ENCODE assay signal across 10 cellular contexts in the genomic region with DNA sequence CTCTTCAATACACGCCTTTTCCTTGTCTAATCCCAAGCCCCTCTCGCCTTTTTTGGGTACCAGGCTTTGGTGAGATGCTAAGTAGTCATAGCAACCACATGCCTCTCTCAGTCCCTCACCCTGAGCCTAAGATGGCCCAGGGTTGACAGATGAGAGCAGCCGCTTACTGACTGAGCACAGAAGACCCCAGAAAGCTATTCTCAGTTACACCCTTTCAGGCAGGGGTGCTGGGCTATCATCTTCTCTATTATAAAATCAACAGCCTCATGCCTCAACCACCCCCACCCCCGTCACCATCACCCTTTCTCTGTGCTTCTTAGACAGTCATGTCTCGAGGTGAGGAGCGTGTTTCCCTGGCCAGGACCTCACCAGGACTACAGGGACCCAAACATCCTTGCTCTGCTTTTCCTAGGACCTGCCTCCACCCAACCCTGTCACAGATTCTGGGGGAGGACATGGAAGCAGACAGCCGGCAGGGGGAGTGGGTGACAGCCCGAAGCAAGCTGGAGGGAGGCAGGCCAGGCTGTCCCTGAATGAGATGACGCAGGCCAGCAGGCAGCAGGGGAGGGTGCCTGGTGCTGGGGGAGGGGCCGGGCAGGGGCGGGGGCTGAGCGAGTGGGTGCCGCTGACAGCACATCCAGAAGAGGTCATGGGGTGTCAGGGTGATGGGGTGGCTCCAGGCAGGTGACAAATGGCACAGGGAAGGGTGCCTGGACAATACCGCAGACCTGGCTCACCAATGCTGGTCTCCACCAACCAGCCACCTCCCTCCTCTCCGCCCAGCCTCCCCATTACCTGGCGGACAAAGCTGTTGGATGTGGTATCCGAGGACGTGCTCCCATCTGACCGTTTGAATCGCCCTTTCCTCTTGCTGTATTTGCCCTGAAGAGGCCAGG. TPM values are rescaled to one million over a fixed set of nuclear protein-coding genes. Genes with fewer than 3 reads are reported as not detected.
DNase-seq lines count a peak whose midpoint lies in the region; ATAC-seq, FAIRE-seq and TF ChIP-seq lines count a peak whose summit lies in the region.
"Had no signal": no experiment of that assay in that cellular context is flagged by ENCODE, and none has a peak within 500 bp of the region (broad histone marks: within the 10 kb centered on the region; RNA-seq: fewer than 3 reads in every experiment).

No MANE protein-coding gene starts in this region.

- no peaks in the 10 kb centered on the region for H4K20me1 ChIP-seq in K562 (replicated peaks; ENCODE audit: control insufficient read depth, insufficient read depth, low read length)

- no peaks in the 10 kb centered on the region for H3K27me3 Mint-ChIP-seq in activated CD8-positive, alpha-beta memory T cell treated with anti-CD3 and anti-CD28 coated beads, Interleukin-2, amount 10 ng/mL, durations not matched to agents 7 days and 5 days

- H3K4me3 Mint-ChIP-seq in activated CD8-positive, alpha-beta memory T cell treated with anti-CD3 and anti-CD28 coated beads, Interleukin-2, amount 10 ng/mL, durations not matched to agents 7 days and 5 days, result no peak overlapping the region

- H3K27me3 ChIP-seq in K562 (ENCODE audit: control insufficient read depth in 2 of 2, insufficient read depth in 2 of 2, low read length in 2 of 2) (no peaks in the 10 kb centered on the region), upper lobe of right lung (no peaks in the 10 kb centered on the region)

- no peak for ATAC-seq in activated CD8-positive, alpha-beta memory T cell treated with anti-CD3 and anti-CD28 coated beads, Interleukin-2, amount 10 ng/mL, durations not matched to agents 7 days and 5 days
- peak; percentile 90 for ATAC-seq in K562
- ATAC-seq in upper lobe of right lung, result peak; percentile 34
- no peak for ATAC-seq in GM21423 (IDR thresholded peaks at IDR 0.05; ENCODE audit: unreplicated experiment)
- no peak for ATAC-seq in HG02840 (IDR thresholded peaks at IDR 0.05; ENCODE audit: low FRiP score, unreplicated experiment)

- H3K4me3 ChIP-seq in K562, result no peak overlapping the region
- H3K4me3 ChIP-seq in upper lobe of right lung, result peak overlapping the region; percentile 85

- H3K4me1 ChIP-seq in K562 (replicated peaks in 1 of 2; ENCODE audit: control insufficient read depth in 2 of 2, insufficient read depth in 2 of 2, low read length in 2 of 2) (peaks cover 33 to 48% of the 10 kb centered on the region in 2 experiments; a peak in 4 of 5 replicates), upper lobe of right lung (peaks cover 33% of the 10 kb centered on the region)

- no peak for DNase-seq in activated CD8-positive, alpha-beta memory T cell treated with anti-CD3 and anti-CD28 coated beads, Interleukin-2, amount 10 ng/mL, durations not matched to agents 7 days and 5 days
- DNase-seq in activated CD8-positive, alpha-beta memory T cell treated with anti-CD3 and anti-CD28 coated beads, Interleukin-2, amount 50 U/mL, for 48 hours, result no peak
- DNase-seq in K562 (ENCODE audit: extremely low read depth in 1 of 4, low spot score in 3 of 4), result peak; percentile 90 to 93 (median 90)
- DNase-seq in iris pigment epithelial cell (ENCODE audit: low read depth), result peak; percentile 48
- peak; percentile 79 for DNase-seq in upper lobe of right lung
- no peak for DNase-seq in RPMI8226
- DNase-seq: DMS153 had no signal

- H3K27ac ChIP-seq in K562 (ENCODE audit: extremely low read depth, low read depth, low read length), result no peak overlapping the region
- no peak overlapping the region for H3K27ac ChIP-seq in upper lobe of right lung

- no peaks in the 10 kb centered on the region for H3K9me3 Mint-ChIP-seq in activated CD8-positive, alpha-beta memory T cell treated with anti-CD3 and anti-CD28 coated beads, Interleukin-2, amount 10 ng/mL, durations not matched to agents 7 days and 5 days (ENCODE audit: low read depth)

- WGBS in K562 (ENCODE audit: insufficient coverage, low coverage, missing lambda C conversion rate), result 35% methylated on average over 17 of the region's 20 CpGs

- intact Hi-C loops in K562 (cut with micrococcal nuclease), result no loop called here
- intact Hi-C loops in upper lobe of right lung (cut with DNase I), result no loop called here

- CTCF ChIA-PET in activated CD8-positive, alpha-beta memory T cell treated with anti-CD3 and anti-CD28 coated beads, Interleukin-2, amount 10 ng/mL, durations not matched to agents 7 days and 5 days (lab: Charles Lee), result interaction anchor here (0.7 to 30.8 kb wide), 5 partner anchors 20 to 426 kb away, joined by 3 to 670 read pairs (median 33); partner anchors contain the start of gene ARL5C
- CTCF ChIA-PET in K562 (lab: Yijun Ruan, JAX; ENCODE audit: low intra/inter-chr PET ratio), result interaction anchor here (0.7 kb wide), 1 partner anchor 37 kb away, joined by 3 read pairs; no protein-coding TSS in a partner anchor

- POLR2A ChIA-PET in K562 (lab: Yijun Ruan, JAX), result interaction anchor here (0.6 to 1.3 kb wide), 4 partner anchors 10 to 285 kb away, joined by 3 to 4 read pairs (median 3); no protein-coding TSS in a partner anchor

- H3K27ac Mint-ChIP-seq in activated CD8-positive, alpha-beta memory T cell treated with anti-CD3 and anti-CD28 coated beads, Interleukin-2, amount 10 ng/mL, durations not matched to agents 7 days and 5 days, result peak overlapping the region; percentile 10

- H3K9me1 ChIP-seq in K562 (ENCODE audit: control insufficient read depth, insufficient read depth, low read length), result no peaks in the 10 kb centered on the region

- in situ Hi-C loops in K562 (cut with MboI), result no loop called here

- H3K79me2 ChIP-seq in K562 (ENCODE audit: control insufficient read depth, insufficient read depth, low read length), result peaks cover 18% of the 10 kb centered on the region; the same call in 2 of the 3 replicates

- H3K36me3 ChIP-seq in K562 (ENCODE audit: control insufficient read depth, insufficient read depth, low read length) (peaks cover 29% of the 10 kb centered on the region; the same call in 2 of the 3 replicates), upper lobe of right lung (peaks cover 38% of the 10 kb centered on the region)

- H3K4me1 Mint-ChIP-seq in activated CD8-positive, alpha-beta memory T cell treated with anti-CD3 and anti-CD28 coated beads, Interleukin-2, amount 10 ng/mL, durations not matched to agents 7 days and 5 days, result peaks cover 36% of the 10 kb centered on the region

- peak overlapping the region; percentile 68 for H3K4me2 ChIP-seq in K562 (ENCODE audit: insufficient read depth, low read length)

- H3K36me3 Mint-ChIP-seq in activated CD8-positive, alpha-beta memory T cell treated with anti-CD3 and anti-CD28 coated beads, Interleukin-2, amount 10 ng/mL, durations not matched to agents 7 days and 5 days, result peaks cover 9% of the 10 kb centered on the region

- H2AFZ ChIP-seq in K562 (ENCODE audit: low read depth, low read length), result no peak overlapping the region

- peak in 1 of 2 experiments; percentile 48; a peak in 3 of 4 replicates for TF ChIP-seq RAD21 in K562 (CRISPR knock-in tag; conservative IDR thresholded peaks at IDR 0.05 in 1 of 2, IDR thresholded peaks at IDR 0.05 in 1 of 2)

- H3K9me3 ChIP-seq in K562 (replicated peaks; ENCODE audit: control insufficient read depth, insufficient read depth, low read depth, low read length), result no peaks in the 10 kb centered on the region
- H3K9me3 ChIP-seq in upper lobe of right lung, result no peaks in the 10 kb centered on the region

- peak overlapping the region in 1 of 2 experiments; percentile 83; a peak in 1 of 4 replicates for H3K9ac ChIP-seq in K562 (ENCODE audit: insufficient read depth in 1 of 2, low read depth in 2 of 2, low read length in 2 of 2)

- FAIRE-seq in K562 (lab: Jason Lieb, UNC), result peak; percentile 91
- FAIRE-seq: islet of Langerhans had no signal

- TF ChIP-seq EP300 in K562 (IDR thresholded peaks at IDR 0.05; ENCODE audit: low read length), result no peak

- TF ChIP-seq CTCF in K562 (IDR thresholded peaks at IDR 0.05 in 2 of 3, conservative IDR thresholded peaks at IDR 0.05 in 1 of 3; ENCODE audit: insufficient read depth in 2 of 3, low read depth in 1 of 3, low read length in 3 of 3) (peak; percentile 68 to 86 (median 77); a peak in 5 of 6 replicates), upper lobe of right lung (IDR thresholded peaks at IDR 0.05) (no peak)

- no TSS peak for BruUV-seq in K562 (replicated peaks; lab: Mats Ljungman, UMichigan)

- no peak for TF ChIP-seq POLR2A in K562 (conservative IDR thresholded peaks at IDR 0.05)

RNA-seq across cellular contexts. Expression of gene CACNB1, which starts 3.1 kb away (rescaled TPM):
- 10 to 100 TPM; 21.0 to 32.9 TPM for total RNA-seq in activated CD8-positive, alpha-beta memory T cell treated with anti-CD3 and anti-CD28 coated beads, Interleukin-2, amount 10 ng/mL, durations not matched to agents 7 days and 5 days
- total RNA-seq in K562 (2011; cell fraction: chromatin; rRNA removed; ENCODE audit: low replicate concordance), result 38.1 and 87.3 TPM in 2 replicates
- total RNA-seq in K562 (2011; cell fraction: nucleolus; rRNA removed), result 39.5 and 41.0 TPM in 2 replicates
- total RNA-seq in K562 (2011; cell fraction: nucleoplasm; rRNA removed), result 40.0 and 54.4 TPM in 2 replicates
- 2.2 and 3.7 TPM in 2 replicates for total RNA-seq in K562 (2014; rRNA removed)
- total RNA-seq in K562 (2014; rRNA removed; fragmentation: Illumina TruSeq; extraction: Trizol), result 2.6 and 3.6 TPM in 2 replicates
- 1.7 and 2.0 TPM in 2 replicates for total RNA-seq in K562 (2015; rRNA removed; fragmentation: Illumina TruSeq; extraction: Trizol)
- total RNA-seq in K562 (2021), result 6.7 and 7.4 TPM in 2 replicates
- polyA plus RNA-seq in K562 (2011; rRNA removed), result 3.0 and 3.2 TPM in 2 replicates
- polyA plus RNA-seq in K562 (2011; cell fraction: cytosol; rRNA removed), result 1.5 and 3.4 TPM in 2 replicates
- 10.8 and 29.9 TPM in 2 replicates for polyA plus RNA-seq in K562 (2011; cell fraction: nucleus; rRNA removed)
- polyA plus RNA-seq in K562 (2012), result 2.1 and 2.9 TPM in 2 replicates
- 3.0 and 3.6 TPM in 2 replicates for polyA plus RNA-seq in K562 (2014; fragmentation: Illumina TruSeq; extraction: Trizol)
- polyA plus RNA-seq in K562 (2014; fragmentation: Nextera tagmentation; extraction: Ambion mirVana), result under 1 TPM; 0.08 to 0.18 TPM
- 3.7 and 4.6 TPM in 2 replicates for polyA plus RNA-seq in K562 (2014; rRNA removed)
- polyA minus RNA-seq in K562 (2011; rRNA and poly(A)+ RNA removed), result 8.4 and 16.2 TPM in 2 replicates
- 2.5 and 5.3 TPM in 2 replicates for polyA minus RNA-seq in K562 (2011; cell fraction: cytosol; rRNA and poly(A)+ RNA removed)
- 8.2 and 16.4 TPM in 2 replicates for polyA minus RNA-seq in K562 (2011; cell fraction: nucleus; rRNA and poly(A)+ RNA removed)
- total RNA-seq in upper lobe of right lung, result 27.5 TPM

RNA-seq across cellular contexts. Expression of gene RPL19, which starts 5.7 kb away (rescaled TPM):
- 1,000 to 10,000 TPM; 1,859 to 1,928 TPM for total RNA-seq in activated CD8-positive, alpha-beta memory T cell treated with anti-CD3 and anti-CD28 coated beads, Interleukin-2, amount 10 ng/mL, durations not matched to agents 7 days and 5 days
- total RNA-seq in K562 (2011; cell fraction: chromatin; rRNA removed; ENCODE audit: low replicate concordance), result 162 and 216 TPM in 2 replicates
- 446 and 472 TPM in 2 replicates for total RNA-seq in K562 (2011; cell fraction: nucleolus; rRNA removed)
- 512 and 741 TPM in 2 replicates for total RNA-seq in K562 (2011; cell fraction: nucleoplasm; rRNA removed)
- total RNA-seq in K562 (2014; rRNA removed), result 3,823 and 4,254 TPM in 2 replicates
- 2,411 and 3,109 TPM in 2 replicates for total RNA-seq in K562 (2014; rRNA removed; fragmentation: Illumina TruSeq; extraction: Trizol)
- 3,681 and 3,727 TPM in 2 replicates for total RNA-seq in K562 (2015; rRNA removed; fragmentation: Illumina TruSeq; extraction: Trizol)
- 2,367 and 2,508 TPM in 2 replicates for total RNA-seq in K562 (2021)
- polyA plus RNA-seq in K562 (2011; rRNA removed), result 1,550 and 2,263 TPM in 2 replicates
- polyA plus RNA-seq in K562 (2011; cell fraction: cytosol; rRNA removed), result 1,909 and 2,489 TPM in 2 replicates
- 662 and 945 TPM in 2 replicates for polyA plus RNA-seq in K562 (2011; cell fraction: nucleus; rRNA removed)
- 2,279 and 3,326 TPM in 2 replicates for polyA plus RNA-seq in K562 (2012)
- polyA plus RNA-seq in K562 (2014; fragmentation: Illumina TruSeq; extraction: Trizol), result 4,063 and 4,614 TPM in 2 replicates
- 1,000 to 10,000 TPM; 3,604 to 4,229 TPM for polyA plus RNA-seq in K562 (2014; fragmentation: Nextera tagmentation; extraction: Ambion mirVana)
- polyA plus RNA-seq in K562 (2014; rRNA removed), result 3,808 and 3,851 TPM in 2 replicates
- polyA minus RNA-seq in K562 (2011; rRNA and poly(A)+ RNA removed), result 920 and 1,322 TPM in 2 replicates
- polyA minus RNA-seq in K562 (2011; cell fraction: cytosol; rRNA and poly(A)+ RNA removed), result 617 and 787 TPM in 2 replicates
- 123 and 152 TPM in 2 replicates for polyA minus RNA-seq in K562 (2011; cell fraction: nucleus; rRNA and poly(A)+ RNA removed)
- total RNA-seq in upper lobe of right lung, result 1,449 TPM

RNA-seq across cellular contexts. Expression of gene ARL5C, which starts 28.4 kb away (rescaled TPM):
- total RNA-seq in activated CD8-positive, alpha-beta memory T cell treated with anti-CD3 and anti-CD28 coated beads, Interleukin-2, amount 10 ng/mL, durations not matched to agents 7 days and 5 days, result under 1 TPM in 1 of 2 experiments, not detected in 1; 0.35 TPM
- total RNA-seq in K562 (2011; cell fraction: chromatin; rRNA removed; ENCODE audit: low replicate concordance), result 0.16 TPM in 1 of 2 replicates, not detected in the other
- total RNA-seq in K562 (2011; cell fraction: nucleolus; rRNA removed), result not detected in 2 replicates
- not detected in 2 replicates for total RNA-seq in K562 (2011; cell fraction: nucleoplasm; rRNA removed)
- total RNA-seq in K562 (2014; rRNA removed) (not detected in 2 replicates), K562 (2014; rRNA removed; fragmentation: Illumina TruSeq; extraction: Trizol) (not detected in 2 replicates), K562 (2015; rRNA removed; fragmentation: Illumina TruSeq; extraction: Trizol) (not detected in 2 replicates), K562 (2021) (not detected in 2 replicates), upper lobe of right lung (not detected)
- polyA plus RNA-seq in K562 (2011; rRNA removed) (not detected in 2 replicates), K562 (2014; fragmentation: Illumina TruSeq; extraction: Trizol) (not detected in 2 replicates), K562 (2014; fragmentation: Nextera tagmentation; extraction: Ambion mirVana) (not detected), K562 (2014; rRNA removed) (not detected in 2 replicates)
- polyA plus RNA-seq in K562 (2011; cell fraction: cytosol; rRNA removed), result not detected in 2 replicates
- polyA plus RNA-seq in K562 (2011; cell fraction: nucleus; rRNA removed), result not detected in 2 replicates
- polyA plus RNA-seq in K562 (2012), result not detected in 2 replicates
- not detected in 2 replicates for polyA minus RNA-seq in K562 (2011; rRNA and poly(A)+ RNA removed)
- polyA minus RNA-seq in K562 (2011; cell fraction: cytosol; rRNA and poly(A)+ RNA removed), result not detected in 2 replicates
- not detected in 2 replicates for polyA minus RNA-seq in K562 (2011; cell fraction: nucleus; rRNA and poly(A)+ RNA removed)

RNA-seq across cellular contexts. Expression of gene STAC2, which starts 31.4 kb away (rescaled TPM):
- not detected for total RNA-seq in activated CD8-positive, alpha-beta memory T cell treated with anti-CD3 and anti-CD28 coated beads, Interleukin-2, amount 10 ng/mL, durations not matched to agents 7 days and 5 days
- not detected in 2 replicates for total RNA-seq in K562 (2011; cell fraction: chromatin; rRNA removed; ENCODE audit: low replicate concordance)
- not detected in 2 replicates for total RNA-seq in K562 (2011; cell fraction: nucleolus; rRNA removed)
- total RNA-seq in K562 (2011; cell fraction: nucleoplasm; rRNA removed), result not detected in 2 replicates
- total RNA-seq in K562 (2014; rRNA removed), result not detected in 2 replicates
- total RNA-seq in K562 (2014; rRNA removed; fragmentation: Illumina TruSeq; extraction: Trizol), result not detected in 2 replicates
- not detected in 2 replicates for total RNA-seq in K562 (2015; rRNA removed; fragmentation: Illumina TruSeq; extraction: Trizol)
- total RNA-seq in K562 (2021), result not detected in 2 replicates
- not detected in 2 replicates for polyA plus RNA-seq in K562 (2011; rRNA removed)
- not detected in 2 replicates for polyA plus RNA-seq in K562 (2011; cell fraction: cytosol; rRNA removed)
- polyA plus RNA-seq in K562 (2011; cell fraction: nucleus; rRNA removed), result not detected in 2 replicates
- polyA plus RNA-seq in K562 (2012), result not detected in 2 replicates
- polyA plus RNA-seq in K562 (2014; fragmentation: Illumina TruSeq; extraction: Trizol), result not detected in 2 replicates
- polyA plus RNA-seq in K562 (2014; fragmentation: Nextera tagmentation; extraction: Ambion mirVana), result not detected
- not detected in 2 replicates for polyA plus RNA-seq in K562 (2014; rRNA removed)
- polyA minus RNA-seq in K562 (2011; rRNA and poly(A)+ RNA removed), result not detected in 2 replicates
- polyA minus RNA-seq in K562 (2011; cell fraction: cytosol; rRNA and poly(A)+ RNA removed), result not detected in 2 replicates
- polyA minus RNA-seq in K562 (2011; cell fraction: nucleus; rRNA and poly(A)+ RNA removed), result not detected in 2 replicates
- 0.46 TPM for total RNA-seq in upper lobe of right lung

RNA-seq across cellular contexts. Expression of gene PLXDC1, which starts 42.9 kb away (rescaled TPM):
- total RNA-seq in activated CD8-positive, alpha-beta memory T cell treated with anti-CD3 and anti-CD28 coated beads, Interleukin-2, amount 10 ng/mL, durations not matched to agents 7 days and 5 days, result 1 to 10 TPM; 1.2 to 9.0 TPM
- total RNA-seq in K562 (2011; cell fraction: chromatin; rRNA removed; ENCODE audit: low replicate concordance), result not detected in 2 replicates
- total RNA-seq in K562 (2011; cell fraction: nucleolus; rRNA removed), result not detected in 2 replicates
- total RNA-seq in K562 (2011; cell fraction: nucleoplasm; rRNA removed), result not detected in 2 replicates
- total RNA-seq in K562 (2014; rRNA removed) (not detected in 2 replicates), K562 (2014; rRNA removed; fragmentation: Illumina TruSeq; extraction: Trizol) (not detected in 2 replicates), K562 (2015; rRNA removed; fragmentation: Illumina TruSeq; extraction: Trizol) (not detected in 2 replicates), K562 (2021) (not detected in 2 replicates), upper lobe of right lung (14.4 TPM)
- polyA plus RNA-seq in K562 (2011; rRNA removed) (0.11 TPM in 1 of 2 replicates, not detected in the other), K562 (2014; fragmentation: Illumina TruSeq; extraction: Trizol) (not detected in 2 replicates), K562 (2014; fragmentation: Nextera tagmentation; extraction: Ambion mirVana) (not detected), K562 (2014; rRNA removed) (not detected in 2 replicates)
- not detected in 2 replicates for polyA plus RNA-seq in K562 (2011; cell fraction: cytosol; rRNA removed)
- 0.21 and 0.29 TPM in 2 replicates for polyA plus RNA-seq in K562 (2011; cell fraction: nucleus; rRNA removed)
- 0.01 and 0.03 TPM in 2 replicates for polyA plus RNA-seq in K562 (2012)
- not detected in 2 replicates for polyA minus RNA-seq in K562 (2011; rRNA and poly(A)+ RNA removed)
- polyA minus RNA-seq in K562 (2011; cell fraction: cytosol; rRNA and poly(A)+ RNA removed), result not detected in 2 replicates
- not detected in 2 replicates for polyA minus RNA-seq in K562 (2011; cell fraction: nucleus; rRNA and poly(A)+ RNA removed)

Comparison
In these comparisons a context has a peak if more than half of its experiments do, and no peak if none do; other contexts are left out.
1. ATAC-seq: peak in K562 (single experiment) and upper lobe of right lung (single experiment); none in activated CD8-positive, alpha-beta memory T cell treated with anti-CD3 and anti-CD28 coated beads, Interleukin-2, amount 10 ng/mL, durations not matched to agents 7 days and 5 days (single experiment), GM21423 (single experiment) and HG02840 (single experiment).
2. DNase-seq: peak in K562 (4 of 4), iris pigment epithelial cell (single experiment) and upper lobe of right lung (single experiment); none in activated CD8-positive, alpha-beta memory T cell treated with anti-CD3 and anti-CD28 coated beads, Interleukin-2, amount 10 ng/mL, durations not matched to agents 7 days and 5 days (single experiment), activated CD8-positive, alpha-beta memory T cell treated with anti-CD3 and anti-CD28 coated beads, Interleukin-2, amount 50 U/mL, for 48 hours (single experiment) and RPMI8226 (single experiment).